20 cellular contexts compared by ENCODE assay signal in the genomic region with DNA sequence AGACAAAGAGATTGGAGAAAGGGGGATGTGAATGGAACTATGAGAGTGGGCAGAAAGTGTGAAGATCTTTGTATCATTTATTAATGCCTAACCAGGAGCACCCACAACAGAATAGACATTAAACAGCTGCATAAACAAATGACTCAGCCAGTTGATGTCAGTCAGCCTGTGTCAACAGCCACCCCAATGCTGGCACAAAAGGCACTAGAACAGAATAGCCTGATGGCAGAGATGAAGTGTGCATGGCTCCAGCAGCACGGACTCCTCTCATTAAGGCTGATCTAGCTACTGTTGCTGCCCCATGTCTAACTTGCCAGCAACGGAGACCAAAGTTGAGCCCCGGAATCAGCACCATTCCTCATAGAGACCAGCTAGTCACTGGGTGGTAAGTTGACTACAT. TPM values are rescaled to one million over a fixed set of nuclear protein-coding genes. Genes with fewer than 3 reads are reported as not detected.
DNase-seq lines count a peak whose midpoint lies in the region; ATAC-seq and TF ChIP-seq lines count a peak whose summit lies in the region.
"Had no signal": no experiment of that assay in that cellular context is flagged by ENCODE, and none has a peak within 500 bp of the region (broad histone marks: within the 10 kb centered on the region; RNA-seq: fewer than 3 reads in every experiment).

No MANE protein-coding gene starts in this region.

- TF ChIP-seq CTCF in dorsolateral prefrontal cortex (IDR thresholded peaks at IDR 0.05 in 54 of 56, conservative IDR thresholded peaks at IDR 0.05 in 2 of 56; ENCODE audit: low read depth in 1 of 56, partially characterized antibody in 56 of 56), result no peak

- intact Hi-C loops in dorsolateral prefrontal cortex (cut with DNase I), result no loop called here

- peak overlapping the region in 26 of 59 donors; percentile 1 to 53 (median 27) for H3K4me3 ChIP-seq in dorsolateral prefrontal cortex
- H3K4me3 ChIP-seq: lower lobe of right lung, sigmoid colon had no signal

- no peaks in the 10 kb centered on the region for H3K27me3 ChIP-seq in dorsolateral prefrontal cortex
- H3K27me3 ChIP-seq: sigmoid colon had no signal

- DNase-seq in DMS53 (lab: John Stamatoyannopoulos, UW), result peak; percentile 95
- peak; percentile 52 for DNase-seq in NCI-H345 treated with DMSO at 0.1 percent for 48 hours (lab: John Stamatoyannopoulos, UW; ENCODE audit: unreplicated experiment)
- peak in 8 of 10 donors; percentile 17 to 82 (median 66) for DNase-seq in dorsolateral prefrontal cortex
- DNase-seq in occipital lobe (lab: John Stamatoyannopoulos, UW), result peak; percentile 17
- DNase-seq in dedifferentiated amniotic fluid mesenchymal stem cell (ENCODE audit: extremely low spot score), result no peak
- DNase-seq in activated CD8-positive, alpha-beta memory T cell treated with anti-CD3 and anti-CD28 coated beads, Interleukin-2, amount 50 U/mL, for 48 hours, result no peak
- no peak for DNase-seq in NCI-H1694 (lab: John Stamatoyannopoulos, UW)
- DNase-seq: activated CD4-positive, CD25-positive, alpha-beta regulatory T cell treated with anti-CD3 and anti-CD28 coated beads, Interleukin-2, amount 50 U/mL, for 72 hours; activated gamma-delta T cell; aorta; foreskin melanocyte; lower lobe of right lung; NCI-H1436 treated with DMSO at 0.1 percent for 48 hours; SIG-M5; sigmoid colon; stimulated activated CD4-positive, alpha-beta T cell treated with anti-CD3 and anti-CD28 coated beads, Interleukin-2, amount 100 ng/mL, for 24 hours had no signal

- peak overlapping the region; percentile 11 to 95 (median 86) for H3K27ac ChIP-seq in dorsolateral prefrontal cortex
- H3K27ac ChIP-seq: HL-60, KMS-11, lower lobe of right lung, sigmoid colon had no signal

- no peak for ATAC-seq in GM18868 (IDR thresholded peaks at IDR 0.05; ENCODE audit: unreplicated experiment)
- ATAC-seq: lower lobe of right lung had no signal

RNA-seq across cellular contexts. Expression of a gene that starts 7.8 kb away (rescaled TPM):
- total RNA-seq in dorsolateral prefrontal cortex, result under 1 TPM in 1 of 120 experiments, not detected in 119; 0.26 TPM
- total RNA-seq in occipital lobe, result not detected
- total RNA-seq: aorta, H4, sigmoid colon had no signal

RNA-seq across cellular contexts. Expression of a gene that starts 44.5 kb away (rescaled TPM):
- 100 to 1,000 TPM in 35 of 120 experiments, 10 to 100 TPM in 85; 64.3 to 130 (median 93.6) TPM for total RNA-seq in dorsolateral prefrontal cortex
- 36.5 TPM for total RNA-seq in occipital lobe

Comparison
In these comparisons a context has a peak if more than half of its experiments do, and no peak if none do; other contexts are left out.
1. DNase-seq: peak in DMS53 (single experiment), NCI-H345 treated with DMSO at 0.1 percent for 48 hours (single experiment), dorsolateral prefrontal cortex (8 of 10) and occipital lobe (single experiment); none in dedifferentiated amniotic fluid mesenchymal stem cell (single experiment), activated CD8-positive, alpha-beta memory T cell treated with anti-CD3 and anti-CD28 coated beads, Interleukin-2, amount 50 U/mL, for 48 hours (single experiment) and NCI-H1694 (single experiment).